Comparison of ENCODE assay signal across 2 cellular contexts in the genomic region with DNA sequence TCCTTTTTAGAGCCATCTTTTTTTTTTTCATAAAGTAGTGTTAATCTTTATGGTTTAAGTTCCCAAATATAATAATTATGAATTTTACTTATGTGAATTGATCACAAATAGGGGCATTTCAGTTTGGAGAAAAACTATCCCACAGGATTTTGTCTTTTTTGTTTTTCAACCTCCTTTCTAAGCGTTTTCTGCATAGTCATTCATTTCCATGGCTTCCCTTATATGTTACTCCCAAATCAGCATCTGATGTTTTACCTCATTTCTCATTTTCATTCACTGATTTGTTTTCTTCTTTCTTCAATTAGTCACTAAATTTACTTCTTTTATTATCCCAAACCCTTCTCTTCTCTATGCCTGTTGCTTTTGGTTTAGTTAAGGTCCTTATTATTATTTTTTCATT.
TF ChIP-seq lines count a peak whose summit lies in the region.

No MANE protein-coding gene starts in this region.

TF ChIP-seq in A549, 52 proteins besides CTCF, POLR2A, EP300 and RAD21:
- no peak for TF ChIP-seq NR3C1 (IDR thresholded peaks at IDR 0.05)
- peak; percentile 34 for TF ChIP-seq MAFK (IDR thresholded peaks at IDR 0.05; ENCODE audit: partially characterized antibody)
- no peak for TF ChIP-seq RFX5 (IDR thresholded peaks at IDR 0.05)
- no peak for TF ChIP-seq TP53 (CRISPR knock-in tag; IDR thresholded peaks at IDR 0.05)
- TF ChIP-seq NFE2L2 (conservative IDR thresholded peaks at IDR 0.05; ENCODE audit: low read length): no peak
- TF ChIP-seq JUN (IDR thresholded peaks at IDR 0.05): no peak
- TF ChIP-seq, protein P1, sequence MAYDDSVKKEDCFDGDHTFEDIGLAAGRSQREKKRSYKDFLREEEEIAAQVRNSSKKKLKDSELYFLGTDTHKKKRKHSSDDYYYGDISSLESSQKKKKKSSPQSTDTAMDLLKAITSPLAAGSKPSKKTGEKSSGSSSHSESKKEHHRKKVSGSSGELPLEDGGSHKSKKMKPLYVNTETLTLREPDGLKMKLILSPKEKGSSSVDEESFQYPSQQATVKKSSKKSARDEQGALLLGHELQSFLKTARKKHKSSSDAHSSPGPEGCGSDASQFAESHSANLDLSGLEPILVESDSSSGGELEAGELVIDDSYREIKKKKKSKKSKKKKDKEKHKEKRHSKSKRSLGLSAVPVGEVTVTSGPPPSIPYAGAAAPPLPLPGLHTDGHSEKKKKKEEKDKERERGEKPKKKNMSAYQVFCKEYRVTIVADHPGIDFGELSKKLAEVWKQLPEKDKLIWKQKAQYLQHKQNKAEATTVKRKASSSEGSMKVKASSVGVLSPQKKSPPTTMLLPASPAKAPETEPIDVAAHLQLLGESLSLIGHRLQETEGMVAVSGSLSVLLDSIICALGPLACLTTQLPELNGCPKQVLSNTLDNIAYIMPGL (CRISPR knock-in tag; IDR thresholded peaks at IDR 0.05; ENCODE audit: borderline replicate concordance): no peak
- TF ChIP-seq NPAS2 (CRISPR knock-in tag; IDR thresholded peaks at IDR 0.05; ENCODE audit: borderline replicate concordance): no peak

TF ChIP-seq in IMR-90, 13 proteins besides CTCF, POLR2A, EP300 and RAD21:
- TF ChIP-seq NFE2L2 (IDR thresholded peaks at IDR 0.05; ENCODE audit: low read depth, low read length): peak; percentile 36; the same call in 1 of the 2 replicates
- no peak for TF ChIP-seq FOS (IDR thresholded peaks at IDR 0.05; ENCODE audit: low read depth, low read length)
- no peak for TF ChIP-seq CEBPB (IDR thresholded peaks at IDR 0.05; ENCODE audit: low read depth, low read length)
- TF ChIP-seq BHLHE40 (IDR thresholded peaks at IDR 0.05; ENCODE audit: low read depth, low read length): no peak
- TF ChIP-seq, protein P2, sequence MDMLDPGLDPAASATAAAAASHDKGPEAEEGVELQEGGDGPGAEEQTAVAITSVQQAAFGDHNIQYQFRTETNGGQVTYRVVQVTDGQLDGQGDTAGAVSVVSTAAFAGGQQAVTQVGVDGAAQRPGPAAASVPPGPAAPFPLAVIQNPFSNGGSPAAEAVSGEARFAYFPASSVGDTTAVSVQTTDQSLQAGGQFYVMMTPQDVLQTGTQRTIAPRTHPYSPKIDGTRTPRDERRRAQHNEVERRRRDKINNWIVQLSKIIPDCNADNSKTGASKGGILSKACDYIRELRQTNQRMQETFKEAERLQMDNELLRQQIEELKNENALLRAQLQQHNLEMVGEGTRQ (IDR thresholded peaks at IDR 0.05; ENCODE audit: low read depth, low read length): no peak
- no peak for TF ChIP-seq RCOR1 (IDR thresholded peaks at IDR 0.05; ENCODE audit: insufficient replicate concordance, low read length)
- no peak for TF ChIP-seq CHD1 (IDR thresholded peaks at IDR 0.05; ENCODE audit: low read depth, low read length)
